9 cellular contexts compared by ENCODE assay signal in the genomic region with DNA sequence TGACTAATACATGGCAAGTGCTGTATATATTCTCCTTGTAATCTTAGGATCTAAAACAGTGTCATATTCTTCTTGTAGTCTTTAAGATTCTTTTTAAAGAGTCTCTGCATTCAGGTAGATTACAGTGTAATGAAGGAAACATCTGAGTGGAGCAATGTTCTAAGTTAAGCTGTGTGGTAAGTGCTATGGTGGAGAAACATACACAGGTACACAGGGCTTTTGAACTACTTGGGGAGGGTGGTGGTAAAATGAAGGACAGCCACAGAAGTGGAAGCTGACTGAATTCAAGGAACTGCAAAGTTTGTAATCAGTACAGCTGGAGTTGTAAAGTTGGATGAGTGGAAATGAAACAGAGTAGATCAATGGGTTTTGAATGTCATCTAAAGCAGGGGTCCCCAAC. TPM values are rescaled to one million over a fixed set of nuclear protein-coding genes. Genes with fewer than 3 reads are reported as not detected.
"Had no signal": no experiment of that assay in that cellular context is flagged by ENCODE, and none has a peak within 500 bp of the region (broad histone marks: within the 10 kb centered on the region; RNA-seq: fewer than 3 reads in every experiment).

No MANE protein-coding gene starts in this region.

- H3K4me1 ChIP-seq: HAP-1 had no signal

- H3K9me3 ChIP-seq: HAP-1 had no signal

- H3K9me3 Mint-ChIP-seq: HFFc6 had no signal

- H3K4me3 Mint-ChIP-seq: HFFc6 had no signal

- ATAC-seq: HCT116, K562 had no signal

- DNase-seq: GOT3, H7, HFFc6, IMR-90, KG1 had no signal

- H3K36me3 ChIP-seq: HAP-1 had no signal

- H3K4me3 ChIP-seq: HAP-1, K562 had no signal

- H3K27ac Mint-ChIP-seq: HFFc6 had no signal

RNA-seq across cellular contexts. Expression of gene ACSS3, which starts 27.8 kb away (rescaled TPM):
- total RNA-seq: HT-29 had no signal
- polyA plus RNA-seq: K562 had no signal
